In genomic region chr17:227581-228222, GRCh38 we compare ENCODE assay signal across 21 cellular contexts.
"Had no signal": no experiment of that assay in that cellular context is flagged by ENCODE, and none has a peak within 500 bp of the region (broad histone marks: within the 10 kb centered on the region; RNA-seq: fewer than 3 reads in every experiment).

No MANE protein-coding gene starts in this region.

- H3K27me3 Mint-ChIP-seq: activated CD4-positive, alpha-beta T cell treated with anti-CD3 and anti-CD28 coated beads for 36 hours; activated naive CD8-positive, alpha-beta T cell treated with anti-CD3 and anti-CD28 coated beads for 36 hours; central memory CD8-positive, alpha-beta T cell; stimulated activated naive CD8-positive, alpha-beta T cell treated with anti-CD3 and anti-CD28 coated beads, Interleukin-15, Interleukin-2, amounts not matched to agents 100 ng/mL and 50 ng/mL, for 24 hours; type B pancreatic cell had no signal

- H3K4me3 Mint-ChIP-seq: activated CD4-positive, alpha-beta T cell treated with anti-CD3 and anti-CD28 coated beads for 36 hours; activated naive CD8-positive, alpha-beta T cell treated with anti-CD3 and anti-CD28 coated beads for 36 hours; activated T-helper 1 cell treated with anti-CD3 and anti-CD28 coated beads, Interleukin-12 subunit alpha, Interleukin-12 subunit beta, Interleukin-2, Interleukin-4 antibody, amounts not matched to agents 30 ng/mL and 10 ng/mL and 1 ng/mL, durations not matched to agents 14 hours and 24 hours and 36 hours; central memory CD8-positive, alpha-beta T cell; mesothelial cell of epicardium; nephron; stimulated activated naive CD8-positive, alpha-beta T cell treated with anti-CD3 and anti-CD28 coated beads, Interleukin-15, Interleukin-2, amounts not matched to agents 100 ng/mL and 50 ng/mL, for 24 hours; type B pancreatic cell had no signal

- H3K4me1 ChIP-seq: body of pancreas, gastroesophageal sphincter, testis had no signal

- H3K27ac ChIP-seq: body of pancreas, esophagus muscularis mucosa, gastroesophageal sphincter, testis, WERI-Rb-1 had no signal

- FAIRE-seq: endothelial cell of umbilical vein had no signal

- H3K9me3 ChIP-seq: body of pancreas, esophagus muscularis mucosa, gastroesophageal sphincter, heart right ventricle, testis had no signal

- DNase-seq: activated CD4-positive, alpha-beta T cell treated with anti-CD3 and anti-CD28 coated beads for 36 hours; activated CD4-positive, alpha-beta T cell treated with anti-CD3 and anti-CD28 coated beads, Interleukin-2, amount 50 U/mL, for 48 hours; activated gamma-delta T cell treated with Interleukin-2 at 50 U/mL for 16 hours; activated naive CD8-positive, alpha-beta T cell treated with anti-CD3 and anti-CD28 coated beads for 36 hours; activated T-cell treated with anti-CD3 and anti-CD28 coated beads for 4 hours; amniotic stem cell; cortex of kidney; effector CD8-positive, alpha-beta T cell; heart right ventricle; testis; WERI-Rb-1 had no signal

- H3K4me3 ChIP-seq: body of pancreas, esophagus muscularis mucosa, gastroesophageal sphincter, heart right ventricle, testis had no signal

- H3K27ac Mint-ChIP-seq: activated CD4-positive, alpha-beta T cell treated with anti-CD3 and anti-CD28 coated beads for 36 hours; activated naive CD8-positive, alpha-beta T cell treated with anti-CD3 and anti-CD28 coated beads for 36 hours; activated T-helper 1 cell treated with anti-CD3 and anti-CD28 coated beads, Interleukin-12 subunit alpha, Interleukin-12 subunit beta, Interleukin-2, Interleukin-4 antibody, amounts not matched to agents 30 ng/mL and 10 ng/mL and 1 ng/mL, durations not matched to agents 14 hours and 24 hours and 36 hours; mesothelial cell of epicardium; stimulated activated naive CD8-positive, alpha-beta T cell treated with anti-CD3 and anti-CD28 coated beads, Interleukin-15, Interleukin-2, amounts not matched to agents 100 ng/mL and 50 ng/mL, for 24 hours; type B pancreatic cell had no signal

- H3K9me3 Mint-ChIP-seq: activated naive CD8-positive, alpha-beta T cell treated with anti-CD3 and anti-CD28 coated beads for 36 hours; activated T-helper 1 cell treated with anti-CD3 and anti-CD28 coated beads, Interleukin-12 subunit alpha, Interleukin-12 subunit beta, Interleukin-2, Interleukin-4 antibody, amounts not matched to agents 30 ng/mL and 10 ng/mL and 1 ng/mL, durations not matched to agents 14 hours and 24 hours and 36 hours; central memory CD8-positive, alpha-beta T cell; mesothelial cell of epicardium; nephron; stimulated activated naive CD8-positive, alpha-beta T cell treated with anti-CD3 and anti-CD28 coated beads, Interleukin-15, Interleukin-2, amounts not matched to agents 100 ng/mL and 50 ng/mL, for 24 hours; type B pancreatic cell had no signal

- H3K36me3 Mint-ChIP-seq: activated naive CD8-positive, alpha-beta T cell treated with anti-CD3 and anti-CD28 coated beads for 36 hours; mesothelial cell of epicardium; type B pancreatic cell had no signal

- H3K36me3 ChIP-seq: esophagus muscularis mucosa, gastroesophageal sphincter, heart right ventricle, WERI-Rb-1 had no signal

- ATAC-seq: activated CD4-positive, alpha-beta T cell treated with anti-CD3 and anti-CD28 coated beads for 36 hours; body of pancreas; gastroesophageal sphincter had no signal

- H3K4me1 Mint-ChIP-seq: activated CD4-positive, alpha-beta T cell treated with anti-CD3 and anti-CD28 coated beads for 36 hours; activated naive CD8-positive, alpha-beta T cell treated with anti-CD3 and anti-CD28 coated beads for 36 hours; central memory CD8-positive, alpha-beta T cell had no signal
